ENCODE assay signal across 8 cellular contexts in genomic region chr4:87375719-87376291, GRCh38. TPM values are rescaled to one million over a fixed set of nuclear protein-coding genes. Genes with fewer than 3 reads are reported as not detected.
DNase-seq lines count a peak whose midpoint lies in the region; ATAC-seq, FAIRE-seq and TF ChIP-seq lines count a peak whose summit lies in the region.

No MANE protein-coding gene starts in this region.

- H3K27me3 Mint-ChIP-seq in CD4-positive, alpha-beta T cell = no peaks in the 10 kb centered on the region

- TF ChIP-seq EP300 in H1 (IDR thresholded peaks at IDR 0.05; ENCODE audit: borderline replicate concordance in 1 of 2, low read depth in 2 of 2, low read length in 2 of 2) = no peak

- H3K27ac ChIP-seq in H1 (ENCODE audit: low read depth, low read length) (no peak overlapping the region), mesenchymal stem cell (ENCODE audit: low read length, poor library complexity, severe bottlenecking) (no peak overlapping the region)
- H3K27ac ChIP-seq in CD4-positive, alpha-beta T cell (ENCODE audit: low read depth, low read length) = no peak overlapping the region

- peaks cover 6% of the 10 kb centered on the region for H3K4me1 Mint-ChIP-seq in CD4-positive, alpha-beta T cell (ENCODE audit: low read depth)

- TF ChIP-seq RAD21 in H1 (IDR thresholded peaks at IDR 0.05 in 1 of 2, conservative IDR thresholded peaks at IDR 0.05 in 1 of 2; ENCODE audit: low read depth in 2 of 2, low read length in 2 of 2) = peak; percentile 75 to 84

- no peak overlapping the region for H2BK20ac ChIP-seq in H1 (ENCODE audit: low read length)

- WGBS in H1 (ENCODE audit: extremely low coverage in 1 of 2, insufficient coverage in 1 of 2, insufficient read length in 1 of 2, insufficient replicate concordance in 2 of 2, low coverage in 1 of 2, low lambda C conversion rate in 2 of 2, missing lambda C conversion rate in 1 of 2), 2 experiments = 40% methylated on average over 4 of the region's 4 CpGs; no CpG with 5 or more reads in 1 of the 2 experiments
- WGBS in mesenchymal stem cell = 91% methylated on average over 1 of the region's 4 CpGs

- H3K23me2 ChIP-seq in H1 (ENCODE audit: low read depth, low read length) = no peaks in the 10 kb centered on the region

- no peak overlapping the region for H3K4me3 Mint-ChIP-seq in CD4-positive, alpha-beta T cell

- H3K9me3 ChIP-seq in H1 (ENCODE audit: insufficient read depth in 2 of 2, low read depth in 1 of 2, low read length in 1 of 2) (no peaks in the 10 kb centered on the region), mesenchymal stem cell (ENCODE audit: control insufficient read depth, low read length) (no peaks in the 10 kb centered on the region)
- no peaks in the 10 kb centered on the region for H3K9me3 ChIP-seq in CD4-positive, alpha-beta T cell (ENCODE audit: control insufficient read depth, low read length)

- H3K27me3 ChIP-seq in H1 (replicated peaks in 1 of 4; ENCODE audit: control insufficient read depth in 3 of 4, extremely low read depth in 1 of 4, insufficient read depth in 3 of 4, low read length in 3 of 4) = no peaks in the 10 kb centered on the region
- H3K27me3 ChIP-seq in mesenchymal stem cell (ENCODE audit: control insufficient read depth in 1 of 2, insufficient read depth in 1 of 2, low read length in 2 of 2) = no peaks in the 10 kb centered on the region
- H3K27me3 ChIP-seq in CD4-positive, alpha-beta T cell (ENCODE audit: control insufficient read depth, insufficient read depth, low read length) = no peaks in the 10 kb centered on the region

- peak; percentile 29 for DNase-seq in ELF-1 (ENCODE audit: low read depth, low spot score)
- no peak for DNase-seq in H54 (ENCODE audit: insufficient read length, low spot score)
- DNase-seq in NOMO-1 treated with DMSO at 0.1 percent for 48 hours (lab: John Stamatoyannopoulos, UW; ENCODE audit: unreplicated experiment) = peak; percentile 54
- no peak for DNase-seq in H1 (ENCODE audit: low read depth in 1 of 2, low spot score in 2 of 2)
- peak; percentile 73 for DNase-seq in mesenchymal stem cell
- no peak for DNase-seq in 8988T
- DNase-seq in CD4-positive, alpha-beta T cell = no peak

- no peaks in the 10 kb centered on the region for H3K4me1 ChIP-seq in H1 (replicated peaks in 1 of 4; ENCODE audit: control insufficient read depth in 3 of 4, insufficient read depth in 4 of 4, low read length in 3 of 4)
- peaks cover 3% of the 10 kb centered on the region for H3K4me1 ChIP-seq in mesenchymal stem cell (ENCODE audit: control insufficient read depth, insufficient read depth, low read depth, low read length)

- no peak for ATAC-seq in HG03520 (IDR thresholded peaks at IDR 0.05; ENCODE audit: unreplicated experiment)
- no peak for ATAC-seq in CD4-positive, alpha-beta T cell (ENCODE audit: poor library complexity)

- H2BK120ac ChIP-seq in H1 (replicated peaks; ENCODE audit: low read depth, low read length) (no peak overlapping the region), mesenchymal stem cell (ENCODE audit: low read depth, low read length) (no peak overlapping the region)

- H3K79me2 ChIP-seq in H1 (ENCODE audit: control insufficient read depth in 1 of 2, insufficient read depth in 2 of 2, low read length in 2 of 2) = no peaks in the 10 kb centered on the region

- no peaks in the 10 kb centered on the region; the same call in 1 of the 2 replicates for H3K79me1 ChIP-seq in H1 (ENCODE audit: low read depth, low read length)
- H3K79me1 ChIP-seq in mesenchymal stem cell (replicated peaks; ENCODE audit: low read length, poor library complexity, severe bottlenecking) = no peaks in the 10 kb centered on the region

- no peak overlapping the region for H3K27ac Mint-ChIP-seq in CD4-positive, alpha-beta T cell

- H2AK5ac ChIP-seq in H1 (ENCODE audit: low read depth, low read length) = no peak overlapping the region
- no peak overlapping the region for H2AK5ac ChIP-seq in mesenchymal stem cell (ENCODE audit: low read length, severe bottlenecking)

- H3K4me2 ChIP-seq in H1 (ENCODE audit: insufficient read depth in 1 of 2, low read depth in 2 of 2, low read length in 2 of 2) (no peak overlapping the region), mesenchymal stem cell (ENCODE audit: low read length, poor library complexity, severe bottlenecking) (no peak overlapping the region)

- H2BK5ac ChIP-seq in H1 (ENCODE audit: low read depth, low read length) (no peak overlapping the region), mesenchymal stem cell (ENCODE audit: low read depth, low read length, poor library complexity, severe bottlenecking) (no peak overlapping the region)

- H3K14ac ChIP-seq in H1 (ENCODE audit: insufficient read length) (no peak overlapping the region), mesenchymal stem cell (ENCODE audit: low read length in 2 of 2) (no peak overlapping the region)

- H3K36me3 Mint-ChIP-seq in CD4-positive, alpha-beta T cell (ENCODE audit: low read depth) = peaks cover 62% of the 10 kb centered on the region

- H4K20me1 ChIP-seq in H1 (replicated peaks in 1 of 2; ENCODE audit: control insufficient read depth in 1 of 2, insufficient read depth in 2 of 2, low read length in 2 of 2) = no peaks in the 10 kb centered on the region

- H4K5ac ChIP-seq in H1 (ENCODE audit: insufficient read length, low read depth, low read length) = no peak overlapping the region

- H4K8ac ChIP-seq in H1 (ENCODE audit: extremely low read depth, insufficient read depth, low read length) (no peak overlapping the region), mesenchymal stem cell (ENCODE audit: low read length) (no peak overlapping the region)

- TF ChIP-seq POLR2A in H54 (IDR thresholded peaks at IDR 0.05; ENCODE audit: low read depth, low read length) = no peak
- TF ChIP-seq POLR2A in H1 (IDR thresholded peaks at IDR 0.05; ENCODE audit: control extremely low read depth in 1 of 2, low read depth in 2 of 2, low read length in 2 of 2) = no peak

- peak in 2 of 3 experiments; percentile 64 to 71; a peak in 3 of 4 replicates for TF ChIP-seq CTCF in H1 (IDR thresholded peaks at IDR 0.05; ENCODE audit: control extremely low read depth in 1 of 3, insufficient read depth in 1 of 3, low read depth in 1 of 3, low read length in 3 of 3)
- no peak for TF ChIP-seq CTCF in CD4-positive, alpha-beta T cell (IDR thresholded peaks at IDR 0.05)

- H3K23ac ChIP-seq in H1 (ENCODE audit: insufficient read length) (no peak overlapping the region), mesenchymal stem cell (ENCODE audit: low read length in 2 of 2) (no peak overlapping the region)

- FAIRE-seq in H54 (lab: Jason Lieb, UNC) (peak; percentile 36), H1 (lab: Jason Lieb, UNC) (peak; percentile 80)

- CTCF ChIA-PET in H1 (lab: Charles Lee; ENCODE audit: partially characterized antibody) = interaction anchor here (0.5 to 3.0 kb wide), 36 partner anchors 8 to 657 kb away, joined by 3 to 34 read pairs (median 4); partner anchors contain the start of genes HSD17B11, NUDT9 and SPARCL1
- CTCF ChIA-PET in CD4-positive, alpha-beta T cell (lab: Charles Lee) = interaction anchor here (0.6 to 2.7 kb wide), 19 partner anchors 9 to 101 kb away, joined by 3 to 44 read pairs (median 5); partner anchors contain the start of genes HSD17B11 and NUDT9

- no peak overlapping the region for H4K91ac ChIP-seq in H1 (replicated peaks; ENCODE audit: insufficient read length, low read length)
- no peak overlapping the region for H4K91ac ChIP-seq in mesenchymal stem cell (ENCODE audit: low read length)

- H3K4ac ChIP-seq in H1 (replicated peaks; ENCODE audit: insufficient read length, low read depth, low read length) (no peak overlapping the region), mesenchymal stem cell (ENCODE audit: low read depth in 1 of 2, low read length in 2 of 2) (no peak overlapping the region)

- intact Hi-C loops in CD4-positive, alpha-beta T cell (cut with DNase I, micrococcal nuclease) = no loop called here

- H3K9ac ChIP-seq in H1 (replicated peaks in 1 of 4; ENCODE audit: extremely low read depth in 1 of 4, low read depth in 3 of 4, low read length in 3 of 4) (no peak overlapping the region), mesenchymal stem cell (ENCODE audit: low read length) (peak overlapping the region; percentile 77)

- no peak overlapping the region for H3K18ac ChIP-seq in H1 (ENCODE audit: extremely low read depth, low read length)
- H3K18ac ChIP-seq in mesenchymal stem cell (ENCODE audit: low read depth in 1 of 2, low read length in 2 of 2) = no peak overlapping the region

- no peaks in the 10 kb centered on the region for H3K9me3 Mint-ChIP-seq in CD4-positive, alpha-beta T cell

- H2BK12ac ChIP-seq in H1 (ENCODE audit: low read depth, low read length) (no peak overlapping the region), mesenchymal stem cell (ENCODE audit: low read length in 2 of 2) (no peak overlapping the region)

- H3K4me3 ChIP-seq in H1 (ENCODE audit: extremely low read depth in 1 of 4, insufficient read depth in 2 of 4, low read depth in 3 of 4, low read length in 4 of 4) (no peak overlapping the region), mesenchymal stem cell (ENCODE audit: insufficient read depth in 1 of 2, low read depth in 1 of 2, low read length in 2 of 2) (no peak overlapping the region)

- H2AFZ ChIP-seq in H1 (ENCODE audit: low read length) (no peak overlapping the region), mesenchymal stem cell (ENCODE audit: low read depth, low read length) (no peak overlapping the region)

- peaks cover 0 to 6% (median 1%) of the 10 kb centered on the region in 4 experiments; a peak in 4 of 8 replicates for H3K36me3 ChIP-seq in H1 (ENCODE audit: control insufficient read depth in 2 of 4, insufficient read depth in 4 of 4, low read length in 3 of 4)
- peaks cover 7 to 37% of the 10 kb centered on the region in 2 experiments for H3K36me3 ChIP-seq in mesenchymal stem cell (ENCODE audit: control insufficient read depth in 1 of 2, insufficient read depth in 2 of 2, low read depth in 1 of 2, low read length in 2 of 2)

- H2BK15ac ChIP-seq in H1 (ENCODE audit: low read length) = no peak overlapping the region
- H2BK15ac ChIP-seq in mesenchymal stem cell (ENCODE audit: low read depth, poor library complexity, severe bottlenecking) = no peak overlapping the region

- H3K56ac ChIP-seq in H1 (replicated peaks; ENCODE audit: insufficient read length, low read depth, low read length) = no peak overlapping the region

- POLR2A ChIA-PET in H1 (lab: Charles Lee; ENCODE audit: partially characterized antibody) = interaction anchor here (1.0 kb wide), 1 partner anchor 89 kb away, joined by 3 read pairs; no protein-coding TSS in a partner anchor
- POLR2A ChIA-PET in CD4-positive, alpha-beta T cell (lab: Charles Lee) = interaction anchor here (0.6 kb wide), 1 partner anchor 165 kb away, joined by 3 read pairs; no protein-coding TSS in a partner anchor

RNA-seq across cellular contexts. Expression of gene HSD17B11, which starts 15.2 kb away (rescaled TPM):
- 9.0 and 10.2 TPM in 2 replicates for total RNA-seq in H1 (2021; fragmentation: NEBNext Ultra II Directional; extraction: Animal tissue kit (Norgen Biotek cat#: 25700))
- polyA plus RNA-seq in H1 (2011; rRNA removed) = 2.2 and 6.0 TPM in 2 replicates
- polyA plus RNA-seq in H1 (2011; cell fraction: cytosol; rRNA removed) = 5.3 TPM
- 1.1 TPM for polyA plus RNA-seq in H1 (2011; cell fraction: nucleus; rRNA removed)
- 5.4 to 9.4 TPM (median 7.3 TPM) in 4 replicates for polyA plus RNA-seq in H1 (2012, experiment 1 of 2)
- 1.2 TPM for polyA plus RNA-seq in H1 (2012, experiment 2 of 2)
- 15.3 TPM for polyA plus RNA-seq in H1 (2013, experiment 1 of 2)
- 19.4 TPM for polyA plus RNA-seq in H1 (2013, experiment 2 of 2)
- 5.8 and 8.1 TPM in 2 replicates for polyA minus RNA-seq in H1 (2011; rRNA and poly(A)+ RNA removed)
- polyA minus RNA-seq in H1 (2011; cell fraction: cytosol; rRNA and poly(A)+ RNA removed) = 5.6 TPM
- polyA minus RNA-seq in H1 (2011; cell fraction: nucleus; rRNA and poly(A)+ RNA removed) = 4.5 TPM
- polyA plus RNA-seq in mesenchymal stem cell (2013, experiment 1 of 2) = 31.5 TPM
- 30.5 TPM for polyA plus RNA-seq in mesenchymal stem cell (2013, experiment 2 of 2)
- total RNA-seq in CD4-positive, alpha-beta T cell = 10 to 100 TPM; 34.9 to 36.5 TPM

RNA-seq across cellular contexts. Expression of gene NUDT9, which starts 46.6 kb away (rescaled TPM):
- 27.6 and 29.3 TPM in 2 replicates for total RNA-seq in H1 (2021; fragmentation: NEBNext Ultra II Directional; extraction: Animal tissue kit (Norgen Biotek cat#: 25700))
- 9.6 and 13.2 TPM in 2 replicates for polyA plus RNA-seq in H1 (2011; rRNA removed)
- 23.7 TPM for polyA plus RNA-seq in H1 (2011; cell fraction: cytosol; rRNA removed)
- polyA plus RNA-seq in H1 (2011; cell fraction: nucleus; rRNA removed) = 6.6 TPM
- 32.8 to 41.6 TPM (median 35.5 TPM) in 4 replicates for polyA plus RNA-seq in H1 (2012, experiment 1 of 2)
- polyA plus RNA-seq in H1 (2012, experiment 2 of 2) = 6.6 TPM
- 30.6 TPM for polyA plus RNA-seq in H1 (2013, experiment 1 of 2)
- 37.1 TPM for polyA plus RNA-seq in H1 (2013, experiment 2 of 2)
- polyA minus RNA-seq in H1 (2011; rRNA and poly(A)+ RNA removed) = 9.2 and 10.6 TPM in 2 replicates
- 10.3 TPM for polyA minus RNA-seq in H1 (2011; cell fraction: cytosol; rRNA and poly(A)+ RNA removed)
- 14.7 TPM for polyA minus RNA-seq in H1 (2011; cell fraction: nucleus; rRNA and poly(A)+ RNA removed)
- polyA plus RNA-seq in mesenchymal stem cell (2013, experiment 1 of 2) = 35.9 TPM
- polyA plus RNA-seq in mesenchymal stem cell (2013, experiment 2 of 2) = 34.7 TPM
- total RNA-seq in CD4-positive, alpha-beta T cell = 1 to 10 TPM; 4.4 to 4.8 TPM

RNA-seq across cellular contexts. Expression of gene HSD17B13, which starts 53.1 kb away (rescaled TPM):
- 0.13 TPM in 1 of 2 replicates, not detected in the other for total RNA-seq in H1 (2021; fragmentation: NEBNext Ultra II Directional; extraction: Animal tissue kit (Norgen Biotek cat#: 25700))
- polyA plus RNA-seq in H1 (2011; rRNA removed) = 0.05 and 0.09 TPM in 2 replicates
- polyA plus RNA-seq in H1 (2011; cell fraction: cytosol; rRNA removed) = 0.04 TPM
- 0.06 TPM for polyA plus RNA-seq in H1 (2011; cell fraction: nucleus; rRNA removed)
- polyA plus RNA-seq in H1 (2012, experiment 1 of 2) = 0.12 TPM in 1 of 4 replicates, not detected in the others
- polyA plus RNA-seq in H1 (2012, experiment 2 of 2) = not detected
- 0.08 TPM for polyA plus RNA-seq in H1 (2013, experiment 1 of 2)
- 0.07 TPM for polyA plus RNA-seq in H1 (2013, experiment 2 of 2)
- polyA minus RNA-seq in H1 (2011; rRNA and poly(A)+ RNA removed) = 0.28 TPM in 1 of 2 replicates, not detected in the other
- not detected for polyA minus RNA-seq in H1 (2011; cell fraction: cytosol; rRNA and poly(A)+ RNA removed)
- polyA minus RNA-seq in H1 (2011; cell fraction: nucleus; rRNA and poly(A)+ RNA removed) = not detected
- 0.06 TPM for polyA plus RNA-seq in mesenchymal stem cell (2013, experiment 1 of 2)
- polyA plus RNA-seq in mesenchymal stem cell (2013, experiment 2 of 2) = 0.04 TPM
- under 1 TPM; 0.17 to 0.27 TPM for total RNA-seq in CD4-positive, alpha-beta T cell

Comparison
In these comparisons a context has a peak if more than half of its experiments do, and no peak if none do; other contexts are left out.
1. DNase-seq: peak in ELF-1 (single experiment), NOMO-1 treated with DMSO at 0.1 percent for 48 hours (single experiment) and mesenchymal stem cell (single experiment); none in H54 (single experiment), H1 (0 of 2), 8988T (single experiment) and CD4-positive, alpha-beta T cell (0 of 10).